8 cellular contexts compared by ENCODE assay signal in genomic region chr5:67206381-67207328, GRCh38. TPM values are rescaled to one million over a fixed set of nuclear protein-coding genes. Genes with fewer than 3 reads are reported as not detected.
DNase-seq lines count a peak whose midpoint lies in the region; ATAC-seq and TF ChIP-seq lines count a peak whose summit lies in the region.

No MANE protein-coding gene starts in this region.

- H3K4me1 ChIP-seq in PC-3 (ENCODE audit: insufficient read depth, low read length): peaks cover 40% of the 10 kb centered on the region

- H3K27ac Mint-ChIP-seq in stimulated activated naive B cell treated with anti-CD40 and anti-IgM and Interleukin-4, amounts not matched to agents 10 μg/mL and 1 μg/mL and 100 μg/mL, for 72 hours: peak overlapping the region; percentile 91

- TF ChIP-seq CTCF in PC-3 (conservative IDR thresholded peaks at IDR 0.05; ENCODE audit: low read depth, low read length): no peak

- no peaks in the 10 kb centered on the region for H3K9me2 ChIP-seq in PC-3 (replicated peaks; ENCODE audit: low read length)

- peak overlapping the region; percentile 42 for H3K9ac ChIP-seq in PC-3 (ENCODE audit: low read length)

- no peak overlapping the region for H3K4me3 ChIP-seq in PC-3 (ENCODE audit: low read length)

- H3K4me1 Mint-ChIP-seq in activated T-cell treated with anti-CD3 and anti-CD28 coated beads, Interleukin-2, amount 50 U/mL, for 4 hours (ENCODE audit: low read depth): peaks cover 76% of the 10 kb centered on the region
- H3K4me1 Mint-ChIP-seq in stimulated activated naive B cell treated with anti-CD40 and anti-IgM and Interleukin-4, amounts not matched to agents 10 μg/mL and 1 μg/mL and 100 μg/mL, for 72 hours: peaks cover 59 to 81% of the 10 kb centered on the region in 2 donors

- H3K4me2 ChIP-seq in PC-3 (ENCODE audit: low read length): peak overlapping the region; percentile 50

- H3K4me3 Mint-ChIP-seq in activated T-cell treated with anti-CD3 and anti-CD28 coated beads, Interleukin-2, amount 50 U/mL, for 4 hours: peak overlapping the region; percentile 38
- H3K4me3 Mint-ChIP-seq in stimulated activated naive B cell treated with anti-CD40 and anti-IgM and Interleukin-4, amounts not matched to agents 10 μg/mL and 1 μg/mL and 100 μg/mL, for 72 hours: peak overlapping the region; percentile 68 to 71

- intact Hi-C loops in PC-3 (cut with micrococcal nuclease): loop anchor here (1.0 to 5.0 kb wide), 3 partner anchors 45 to 399 kb away; no protein-coding TSS in a partner anchor

- H3K79me2 ChIP-seq in PC-3 (ENCODE audit: low read length): no peaks in the 10 kb centered on the region

- no peaks in the 10 kb centered on the region for H4K20me1 ChIP-seq in PC-3 (ENCODE audit: low read length)

- H3K9me3 Mint-ChIP-seq in activated T-cell treated with anti-CD3 and anti-CD28 coated beads, Interleukin-2, amount 50 U/mL, for 4 hours: no peaks in the 10 kb centered on the region
- peaks cover 0 to 2% of the 10 kb centered on the region in 2 donors for H3K9me3 Mint-ChIP-seq in stimulated activated naive B cell treated with anti-CD40 and anti-IgM and Interleukin-4, amounts not matched to agents 10 μg/mL and 1 μg/mL and 100 μg/mL, for 72 hours

- CTCF ChIA-PET in PC-3 (lab: Charles Lee): interaction anchor here (0.7 to 1.1 kb wide), 3 partner anchors 46 to 56 kb away, joined by 3 read pairs; no protein-coding TSS in a partner anchor

- POLR2A ChIA-PET in PC-3 (lab: Charles Lee; ENCODE audit: unreplicated experiment): no interaction called here

- H3F3A ChIP-seq in PC-3 (ENCODE audit: low read length, unreplicated experiment): peaks cover 9% of the 10 kb centered on the region

- peak overlapping the region; percentile 92 for H3K27ac ChIP-seq in PC-3 (ENCODE audit: low read length)

- H2AFZ ChIP-seq in PC-3 (ENCODE audit: low read length): no peak overlapping the region

- peak; percentile 88 for ATAC-seq in GM18517 (IDR thresholded peaks at IDR 0.05; ENCODE audit: unreplicated experiment)
- peak; percentile 82 for ATAC-seq in HG02938 (IDR thresholded peaks at IDR 0.05; ENCODE audit: unreplicated experiment)
- peak; percentile 88 for ATAC-seq in PC-3
- peak; percentile 92 for ATAC-seq in activated T-cell treated with anti-CD3 and anti-CD28 coated beads, Interleukin-2, amount 50 U/mL, for 4 hours
- peak; percentile 79 to 85 for ATAC-seq in stimulated activated naive B cell treated with anti-CD40 and anti-IgM and Interleukin-4, amounts not matched to agents 10 μg/mL and 1 μg/mL and 100 μg/mL, for 72 hours (replicated peaks)

- no peaks in the 10 kb centered on the region for H3K36me3 Mint-ChIP-seq in activated T-cell treated with anti-CD3 and anti-CD28 coated beads, Interleukin-2, amount 50 U/mL, for 4 hours (ENCODE audit: insufficient read depth)
- no peaks in the 10 kb centered on the region for H3K36me3 Mint-ChIP-seq in stimulated activated naive B cell treated with anti-CD40 and anti-IgM and Interleukin-4, amounts not matched to agents 10 μg/mL and 1 μg/mL and 100 μg/mL, for 72 hours

- H3K9me3 ChIP-seq in PC-3 (ENCODE audit: low read length): no peaks in the 10 kb centered on the region

- no TSS peak for BruUV-seq in PC-3 (replicated peaks; lab: Mats Ljungman, UMichigan)

- DNase-seq in PC-3 (peak; percentile 97), kidney tubule cell (ENCODE audit: low spot score) (peak; percentile 95), NCI-H146 (lab: John Stamatoyannopoulos, UW) (no peak), anterior cingulate cortex (lab: John Stamatoyannopoulos, UW) (no peak)
- peak; percentile 67 for DNase-seq in activated T-cell treated with anti-CD3 and anti-CD28 coated beads, Interleukin-2, amount 50 U/mL, for 4 hours
- peak; percentile 84 for DNase-seq in stimulated activated naive B cell treated with anti-CD40 and anti-IgM and Interleukin-4, amounts not matched to agents 10 μg/mL and 1 μg/mL and 100 μg/mL, for 72 hours

- H3K36me3 ChIP-seq in PC-3 (ENCODE audit: low read depth, low read length): no peaks in the 10 kb centered on the region

- no peaks in the 10 kb centered on the region for H3K27me3 ChIP-seq in PC-3 (ENCODE audit: low read length)

- no peaks in the 10 kb centered on the region for H3K27me3 Mint-ChIP-seq in activated T-cell treated with anti-CD3 and anti-CD28 coated beads, Interleukin-2, amount 50 U/mL, for 4 hours (ENCODE audit: low read depth)
- no peaks in the 10 kb centered on the region for H3K27me3 Mint-ChIP-seq in stimulated activated naive B cell treated with anti-CD40 and anti-IgM and Interleukin-4, amounts not matched to agents 10 μg/mL and 1 μg/mL and 100 μg/mL, for 72 hours

RNA-seq across cellular contexts. Expression of gene CD180, which starts 10.1 kb away (rescaled TPM):
- not detected in 2 replicates for total RNA-seq in PC-3 (2014; rRNA removed)
- under 1 TPM; 0.03 to 0.46 (median 0.05) TPM for total RNA-seq in activated T-cell treated with anti-CD3 and anti-CD28 coated beads, Interleukin-2, amount 50 U/mL, for 4 hours

Comparison
In these comparisons a context has a peak if more than half of its experiments do, and no peak if none do; other contexts are left out.
1. DNase-seq: peak in PC-3 (single experiment), activated T-cell treated with anti-CD3 and anti-CD28 coated beads, Interleukin-2, amount 50 U/mL, for 4 hours (single experiment), kidney tubule cell (single experiment) and stimulated activated naive B cell treated with anti-CD40 and anti-IgM and Interleukin-4, amounts not matched to agents 10 μg/mL and 1 μg/mL and 100 μg/mL, for 72 hours (single experiment); none in NCI-H146 (single experiment) and anterior cingulate cortex (0 of 58).
2. Peak in every context shown above with its lines, with median percentiles within 50 percentile points of each other: ATAC-seq.